ENCODE assay signal across 15 cellular contexts in the genomic region with DNA sequence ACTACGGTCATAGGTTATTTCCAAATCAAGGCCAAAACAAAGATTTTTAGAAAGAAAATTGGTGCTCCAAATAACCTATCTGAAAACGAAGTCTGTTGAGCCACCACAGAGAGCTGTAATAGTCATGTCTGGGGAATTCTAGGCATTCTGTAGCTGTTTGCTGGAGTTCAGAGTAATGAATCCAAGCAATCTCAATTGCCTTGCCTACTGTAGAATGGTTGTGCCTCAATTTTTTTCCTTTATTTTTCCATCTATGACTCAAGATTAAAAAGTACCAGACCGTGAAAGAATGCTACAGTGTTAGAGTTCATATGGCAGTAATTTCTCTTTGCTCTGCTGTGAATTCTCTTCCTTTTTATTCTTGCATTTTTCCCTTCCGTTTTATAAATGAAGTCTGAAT.
DNase-seq lines count a peak whose midpoint lies in the region; ATAC-seq and TF ChIP-seq lines count a peak whose summit lies in the region.
"Had no signal": no experiment of that assay in that cellular context is flagged by ENCODE, and none has a peak within 500 bp of the region (broad histone marks: within the 10 kb centered on the region; RNA-seq: fewer than 3 reads in every experiment).

No MANE protein-coding gene starts in this region.

- H3K9ac ChIP-seq in GM23248 = peak overlapping the region; percentile 36

- peak overlapping the region; percentile 48 for H3K27ac ChIP-seq in GM23248
- no peak overlapping the region for H3K27ac ChIP-seq in CD8-positive, alpha-beta memory T cell (ENCODE audit: low read depth, low read length)
- no peak overlapping the region for H3K27ac ChIP-seq in right lobe of liver

- H3K36me3 ChIP-seq in GM23248 (ENCODE audit: low read depth) = no peaks in the 10 kb centered on the region
- H3K36me3 ChIP-seq in CD8-positive, alpha-beta memory T cell (ENCODE audit: insufficient read depth, low read length) = no peaks in the 10 kb centered on the region
- H3K36me3 ChIP-seq in right lobe of liver = no peaks in the 10 kb centered on the region

- 1 to 2% methylated on average over 4 of the region's 4 CpGs for WGBS in GM23248 (ENCODE audit: low coverage in 1 of 2, low lambda C conversion rate in 2 of 2, missing lambda C conversion rate in 2 of 2), 2 experiments
- WGBS in right lobe of liver (ENCODE audit: insufficient coverage, low coverage, low lambda C conversion rate, missing lambda C conversion rate) = 47% methylated on average over 4 of the region's 4 CpGs

- no peaks in the 10 kb centered on the region for H3K4me1 Mint-ChIP-seq in CD8-positive, alpha-beta memory T cell
- H3K4me1 Mint-ChIP-seq: naive B cell had no signal

- no peaks in the 10 kb centered on the region for H3K36me3 Mint-ChIP-seq in CD8-positive, alpha-beta memory T cell
- H3K36me3 Mint-ChIP-seq: naive B cell had no signal

- peak overlapping the region; percentile 78 for H3K4me2 ChIP-seq in GM23248 (ENCODE audit: unreplicated experiment)

- H4K20me1 ChIP-seq in GM23248 (ENCODE audit: insufficient read depth) = no peaks in the 10 kb centered on the region

- H3K27ac Mint-ChIP-seq in CD8-positive, alpha-beta memory T cell = no peak overlapping the region

- H3F3A ChIP-seq in GM23248 (ENCODE audit: insufficient read depth) = peaks cover 18% of the 10 kb centered on the region

- DNase-seq in GM23248 = peak; percentile 90
- DNase-seq in fibroblast of the conjunctiva (ENCODE audit: low read depth) = peak; percentile 50
- no peak for DNase-seq in sciatic nerve (ENCODE audit: low spot score)
- DNase-seq in CD8-positive, alpha-beta memory T cell = no peak
- no peak for DNase-seq in right lobe of liver
- DNase-seq in effector CD8-positive, alpha-beta T cell (lab: John Stamatoyannopoulos, UW) = no peak
- no peak for DNase-seq in posterior vena cava (ENCODE audit: low spot score)
- DNase-seq: activated CD8-positive, alpha-beta memory T cell treated with anti-CD3 and anti-CD28 coated beads, Interleukin-2, amount 50 U/mL, for 4 hours; DMS 273 treated with DMSO at 0.1 percent for 48 hours; naive B cell; NCI-H526 treated with DMSO at 0.1 percent for 48 hours; stimulated activated CD4-positive, alpha-beta T cell treated with anti-CD3 and anti-CD28 coated beads, Interleukin-2, amount 100 ng/mL, for 48 hours; substantia nigra; T-helper 2 cell had no signal

- no peak for TF ChIP-seq POLR2A in right lobe of liver (IDR thresholded peaks at IDR 0.05)

- H3K27me3 Mint-ChIP-seq in CD8-positive, alpha-beta memory T cell = no peaks in the 10 kb centered on the region
- H3K27me3 Mint-ChIP-seq: naive B cell had no signal

- H3K4me1 ChIP-seq in GM23248 (ENCODE audit: insufficient read depth) (peaks cover 18% of the 10 kb centered on the region), right lobe of liver (no peaks in the 10 kb centered on the region)
- no peaks in the 10 kb centered on the region for H3K4me1 ChIP-seq in CD8-positive, alpha-beta memory T cell (ENCODE audit: insufficient read depth, low read length)

- intact Hi-C loops in sciatic nerve (cut with DNase I) (no loop called here), right lobe of liver (cut with DNase I) (no loop called here), posterior vena cava (cut with DNase I) (no loop called here)

- peak overlapping the region; percentile 48 for H2AFZ ChIP-seq in GM23248

- H3K27me3 ChIP-seq in GM23248 (replicated peaks; ENCODE audit: insufficient read depth) (no peaks in the 10 kb centered on the region), right lobe of liver (no peaks in the 10 kb centered on the region)
- no peaks in the 10 kb centered on the region for H3K27me3 ChIP-seq in CD8-positive, alpha-beta memory T cell (ENCODE audit: insufficient read depth, low read length, poor library complexity, severe bottlenecking)

- no peak overlapping the region for H3K4me3 Mint-ChIP-seq in CD8-positive, alpha-beta memory T cell
- H3K4me3 Mint-ChIP-seq: naive B cell had no signal

- CTCF ChIA-PET in CD8-positive, alpha-beta memory T cell (lab: Charles Lee) = no interaction called here

- no peak for TF ChIP-seq CTCF in right lobe of liver (IDR thresholded peaks at IDR 0.05)

- H3K9me3 ChIP-seq in GM23248 (ENCODE audit: low read depth) (no peaks in the 10 kb centered on the region), right lobe of liver (no peaks in the 10 kb centered on the region)
- no peaks in the 10 kb centered on the region for H3K9me3 ChIP-seq in CD8-positive, alpha-beta memory T cell (ENCODE audit: low read length)

- peaks cover 0 to 5% (median 0%) of the 10 kb centered on the region in 5 donors for H3K9me3 Mint-ChIP-seq in CD8-positive, alpha-beta memory T cell
- H3K9me3 Mint-ChIP-seq: naive B cell had no signal

- POLR2A ChIA-PET in CD8-positive, alpha-beta memory T cell (lab: Charles Lee) = no interaction called here

- peak; percentile 100 for ATAC-seq in SK-N-SH treated with all-trans-retinoic acid at 6 μM for 48 hours
- peak; percentile 78 for ATAC-seq in sciatic nerve
- ATAC-seq in right lobe of liver = no peak

- H3K4me3 ChIP-seq in GM23248 (peak overlapping the region; percentile 60), right lobe of liver (no peak overlapping the region)
- H3K4me3 ChIP-seq in CD8-positive, alpha-beta memory T cell (ENCODE audit: low read length) = no peak overlapping the region

- no peaks in the 10 kb centered on the region; the same call in 1 of the 2 replicates for H3K9me2 ChIP-seq in GM23248 (ENCODE audit: insufficient read depth)

- no peaks in the 10 kb centered on the region for H3K79me2 ChIP-seq in GM23248 (ENCODE audit: insufficient read depth)

- in situ Hi-C loops in GM23248 (cut with MboI) = no loop called here

TF ChIP-seq in SK-N-SH treated with all-trans-retinoic acid at 6 μM for 48 hours, 23 proteins besides CTCF, POLR2A, EP300 and RAD21:
- TF ChIP-seq TOX (CRISPR knock-in tag; IDR thresholded peaks at IDR 0.05; ENCODE audit: borderline replicate concordance) (no peak), CSDC2 (CRISPR knock-in tag; IDR thresholded peaks at IDR 0.05) (no peak), ISL1 (CRISPR knock-in tag; IDR thresholded peaks at IDR 0.05) (peak; percentile 67; the same call in 1 of the 2 replicates)

Comparison
In these comparisons a context has a peak if more than half of its experiments do, and no peak if none do; other contexts are left out.
1. DNase-seq: peak in GM23248 (single experiment) and fibroblast of the conjunctiva (single experiment); none in sciatic nerve (single experiment), CD8-positive, alpha-beta memory T cell (0 of 5), right lobe of liver (0 of 3), effector CD8-positive, alpha-beta T cell (single experiment) and posterior vena cava (single experiment).
2. ATAC-seq: peak in SK-N-SH treated with all-trans-retinoic acid at 6 μM for 48 hours (single experiment) and sciatic nerve (single experiment); none in right lobe of liver (0 of 4).